In genomic region chr20:53655909-53656652, GRCh38 we compare ENCODE assay signal across 10 cellular contexts.
DNase-seq lines count a peak whose midpoint lies in the region; ATAC-seq and TF ChIP-seq lines count a peak whose summit lies in the region.
"Had no signal": no experiment of that assay in that cellular context is flagged by ENCODE, and none has a peak within 500 bp of the region (broad histone marks: within the 10 kb centered on the region; RNA-seq: fewer than 3 reads in every experiment).

No MANE protein-coding gene starts in this region.

- DNase-seq in CD8-positive, alpha-beta T cell: no peak
- DNase-seq in IMR-90 (peak; percentile 65), brain microvascular endothelial cell (no peak), SW 1271 (lab: John Stamatoyannopoulos, UW) (no peak)
- DNase-seq in naive thymus-derived CD4-positive, alpha-beta T cell: no peak
- DNase-seq: effector CD4-positive, alpha-beta T cell; NCI-H1436 had no signal

- H2BK120ac ChIP-seq in IMR-90 (ENCODE audit: low read depth, low read length): peak overlapping the region; percentile 92

- BruUV-seq in IMR-90 (replicated peaks; lab: Mats Ljungman, UMichigan): no TSS peak

- peak overlapping the region; percentile 80 for H3K23ac ChIP-seq in IMR-90 (ENCODE audit: low read depth, low read length)

- ATAC-seq in CD8-positive, alpha-beta T cell: no peak
- ATAC-seq in IMR-90 (ENCODE audit: low read depth) (peak; percentile 44), HG02840 (IDR thresholded peaks at IDR 0.05; ENCODE audit: low FRiP score, unreplicated experiment) (no peak), HG02798 (IDR thresholded peaks at IDR 0.05; ENCODE audit: poor library complexity, unreplicated experiment) (no peak), GM21447 (IDR thresholded peaks at IDR 0.05; ENCODE audit: unreplicated experiment) (no peak)
- ATAC-seq in naive thymus-derived CD4-positive, alpha-beta T cell: no peak

- peaks cover 73% of the 10 kb centered on the region for H3K4me1 Mint-ChIP-seq in CD8-positive, alpha-beta T cell (ENCODE audit: low read depth)
- peaks cover 39 to 81% (median 68%) of the 10 kb centered on the region in 7 donors for H3K4me1 Mint-ChIP-seq in naive thymus-derived CD4-positive, alpha-beta T cell

- dilution Hi-C loops in IMR-90 (cut with HindIII; ENCODE audit: low sequenced_read_pairs, unreplicated experiment): no loop called here

- no peaks in the 10 kb centered on the region for H4K20me1 ChIP-seq in IMR-90 (ENCODE audit: insufficient read depth, low read length)

- H3K4me2 ChIP-seq in IMR-90 (ENCODE audit: low read depth, low read length): peak overlapping the region; percentile 48

- H3K27me3 Mint-ChIP-seq in CD8-positive, alpha-beta T cell (ENCODE audit: low read depth): no peaks in the 10 kb centered on the region
- no peaks in the 10 kb centered on the region for H3K27me3 Mint-ChIP-seq in naive thymus-derived CD4-positive, alpha-beta T cell

- H3K9ac ChIP-seq in IMR-90 (ENCODE audit: low read depth, low read length): no peak overlapping the region

- H4K8ac ChIP-seq in IMR-90 (ENCODE audit: low read depth in 2 of 2, low read length in 2 of 2): peak overlapping the region; percentile 24 to 65; a peak in 3 of 4 replicates

- peak overlapping the region; percentile 11 for H3K4me3 Mint-ChIP-seq in CD8-positive, alpha-beta T cell
- H3K4me3 Mint-ChIP-seq in naive thymus-derived CD4-positive, alpha-beta T cell: peak overlapping the region in 7 of 10 donors; percentile 8 to 66 (median 45)

- H3K27me3 ChIP-seq in CD8-positive, alpha-beta T cell (ENCODE audit: insufficient read depth, low read length): no peaks in the 10 kb centered on the region
- H3K27me3 ChIP-seq in IMR-90 (ENCODE audit: control insufficient read depth, insufficient read depth, low read length) (no peaks in the 10 kb centered on the region), brain microvascular endothelial cell (replicated peaks) (no peaks in the 10 kb centered on the region)
- H3K27me3 ChIP-seq in naive thymus-derived CD4-positive, alpha-beta T cell (ENCODE audit: control insufficient read depth in 2 of 2, insufficient read depth in 2 of 2, low read length in 2 of 2): no peaks in the 10 kb centered on the region

- H3K9me3 Mint-ChIP-seq in CD8-positive, alpha-beta T cell: no peaks in the 10 kb centered on the region
- no peaks in the 10 kb centered on the region for H3K9me3 Mint-ChIP-seq in naive thymus-derived CD4-positive, alpha-beta T cell

- TF ChIP-seq POLR2A in IMR-90 (IDR thresholded peaks at IDR 0.05; ENCODE audit: low read depth, low read length): no peak

- peak overlapping the region; percentile 57; the same call in 1 of the 2 replicates for H3K56ac ChIP-seq in IMR-90 (ENCODE audit: extremely low read depth, insufficient read depth, low read length)

- H3K4me3 ChIP-seq in CD8-positive, alpha-beta T cell (ENCODE audit: low read depth, low read length): no peak overlapping the region
- H3K4me3 ChIP-seq in IMR-90 (ENCODE audit: insufficient read depth, low read depth, low read length) (no peak overlapping the region), brain microvascular endothelial cell (ENCODE audit: low read depth, low read length) (no peak overlapping the region)
- H3K4me3 ChIP-seq in naive thymus-derived CD4-positive, alpha-beta T cell (ENCODE audit: low read length): no peak overlapping the region

- peak overlapping the region; percentile 73 for H3K27ac Mint-ChIP-seq in CD8-positive, alpha-beta T cell
- H3K27ac Mint-ChIP-seq in naive thymus-derived CD4-positive, alpha-beta T cell: peak overlapping the region; percentile 48 to 95 (median 86)

- POLR2A ChIA-PET in CD8-positive, alpha-beta T cell (lab: Charles Lee): no interaction called here
- POLR2A ChIA-PET in IMR-90 (lab: Charles Lee; ENCODE audit: unreplicated experiment): no interaction called here
- POLR2A ChIA-PET in naive thymus-derived CD4-positive, alpha-beta T cell (lab: Charles Lee): interaction anchor here (0.7 to 11.1 kb wide), 6 partner anchors 10 to 74 kb away, joined by 3 to 125 read pairs (median 4); no protein-coding TSS in a partner anchor

- H3K79me1 ChIP-seq in IMR-90 (ENCODE audit: low read depth in 1 of 2, low read length in 2 of 2): no peaks in the 10 kb centered on the region

- peaks cover 65% of the 10 kb centered on the region for H3K4me1 ChIP-seq in CD8-positive, alpha-beta T cell (ENCODE audit: insufficient read depth, low read length)
- peaks cover 29% of the 10 kb centered on the region for H3K4me1 ChIP-seq in IMR-90 (ENCODE audit: control insufficient read depth, insufficient read depth, low read length)
- peaks cover 29 to 37% of the 10 kb centered on the region in 2 donors for H3K4me1 ChIP-seq in naive thymus-derived CD4-positive, alpha-beta T cell (ENCODE audit: control insufficient read depth in 2 of 2, insufficient read depth in 2 of 2, low read length in 2 of 2)

- H3K27ac ChIP-seq in CD8-positive, alpha-beta T cell (ENCODE audit: low read depth, low read length): no peak overlapping the region
- H3K27ac ChIP-seq in IMR-90 (ENCODE audit: insufficient read depth, low read length) (peak overlapping the region; percentile 50; the same call in 1 of the 2 replicates), brain microvascular endothelial cell (peak overlapping the region; percentile 59)
- peak overlapping the region; percentile 56 for H3K27ac ChIP-seq in naive thymus-derived CD4-positive, alpha-beta T cell (ENCODE audit: low read depth, low read length)

- peak overlapping the region; percentile 54; the same call in 1 of the 2 replicates for H2AK5ac ChIP-seq in IMR-90 (ENCODE audit: low read depth, low read length)

- H2BK20ac ChIP-seq in IMR-90 (ENCODE audit: low read depth, low read length): peak overlapping the region; percentile 94

- H3K4ac ChIP-seq in IMR-90 (ENCODE audit: low read depth, low read length): peak overlapping the region; percentile 71

- peak overlapping the region; percentile 51 for H3K18ac ChIP-seq in IMR-90 (ENCODE audit: low read depth, low read length)

- H4K5ac ChIP-seq in IMR-90 (ENCODE audit: low read depth, low read length): peak overlapping the region; percentile 60; the same call in 1 of the 2 replicates

- H3K9me3 ChIP-seq in CD8-positive, alpha-beta T cell (ENCODE audit: low read length): no peaks in the 10 kb centered on the region
- H3K9me3 ChIP-seq in IMR-90 (ENCODE audit: control insufficient read depth, insufficient read depth, low read length): no peaks in the 10 kb centered on the region
- H3K9me3 ChIP-seq in naive thymus-derived CD4-positive, alpha-beta T cell (ENCODE audit: control insufficient read depth in 2 of 3, low read length in 3 of 3): no peaks in the 10 kb centered on the region

- H3K36me3 Mint-ChIP-seq in CD8-positive, alpha-beta T cell: no peaks in the 10 kb centered on the region
- no peaks in the 10 kb centered on the region for H3K36me3 Mint-ChIP-seq in naive thymus-derived CD4-positive, alpha-beta T cell

- no peak overlapping the region for H2AK9ac ChIP-seq in IMR-90 (replicated peaks; ENCODE audit: low read depth, low read length, poor library complexity)

- H4K91ac ChIP-seq in IMR-90 (ENCODE audit: insufficient read depth, low read depth, low read length): peak overlapping the region; percentile 57

- TF ChIP-seq CTCF in CD8-positive, alpha-beta T cell (IDR thresholded peaks at IDR 0.05): no peak
- TF ChIP-seq CTCF in IMR-90 (conservative IDR thresholded peaks at IDR 0.05; ENCODE audit: low read depth, low read length) (no peak), brain microvascular endothelial cell (IDR thresholded peaks at IDR 0.05; ENCODE audit: low read depth, low read length, missing control alignments) (no peak)

- H2BK15ac ChIP-seq in IMR-90 (ENCODE audit: low read depth, low read length): peak overlapping the region; percentile 66

- in situ Hi-C loops in IMR-90 (cut with MboI; ENCODE audit: low sequenced_read_pairs): no loop called here
- in situ Hi-C loops in brain microvascular endothelial cell (cut with HindIII; ENCODE audit: low pct_ligation_motif_present, low sequenced_read_pairs): no loop called here

- peak overlapping the region; percentile 50 for H3K14ac ChIP-seq in IMR-90 (replicated peaks; ENCODE audit: low read depth, low read length)

- no peak overlapping the region for H2AFZ ChIP-seq in IMR-90 (replicated peaks; ENCODE audit: low read length, poor library complexity)

- intact Hi-C loops in CD8-positive, alpha-beta T cell (cut with DNase I, micrococcal nuclease): loop anchor here (5.0 kb wide), 5 partner anchors 44 to 261 kb away; no protein-coding TSS in a partner anchor
- intact Hi-C loops in IMR-90 (cut with micrococcal nuclease): loop anchor here (1.0 to 5.0 kb wide), 3 partner anchors 39 to 261 kb away; no protein-coding TSS in a partner anchor
- intact Hi-C loops in naive thymus-derived CD4-positive, alpha-beta T cell (cut with micrococcal nuclease): loop anchor here (5.0 to 10.0 kb wide), 3 partner anchors 34 to 1251 kb away; no protein-coding TSS in a partner anchor

- H3K9me1 ChIP-seq in IMR-90 (ENCODE audit: insufficient read depth, low read length): peaks cover 3% of the 10 kb centered on the region; the same call in 1 of the 2 replicates

- peak overlapping the region; percentile 84 for H2BK5ac ChIP-seq in IMR-90 (ENCODE audit: low read depth, low read length, poor library complexity, severe bottlenecking)

- no CpG with 5 or more reads among the region's 6 CpGs for WGBS in IMR-90 (ENCODE audit: extremely low coverage in 2 of 2, insufficient read length in 1 of 2), 2 experiments

- no peaks in the 10 kb centered on the region for H3K36me3 ChIP-seq in CD8-positive, alpha-beta T cell (ENCODE audit: insufficient read depth, low read length)
- no peaks in the 10 kb centered on the region for H3K36me3 ChIP-seq in IMR-90 (ENCODE audit: control insufficient read depth, insufficient read depth, low read length)
- H3K36me3 ChIP-seq in brain microvascular endothelial cell (replicated peaks): no peaks in the 10 kb centered on the region
- no peaks in the 10 kb centered on the region for H3K36me3 ChIP-seq in naive thymus-derived CD4-positive, alpha-beta T cell (ENCODE audit: control insufficient read depth in 2 of 3, insufficient read depth in 3 of 3, low read length in 3 of 3)

- CTCF ChIA-PET in CD8-positive, alpha-beta T cell (lab: Charles Lee): no interaction called here
- CTCF ChIA-PET in IMR-90 (lab: Yijun Ruan, JAX): no interaction called here
- CTCF ChIA-PET in naive thymus-derived CD4-positive, alpha-beta T cell (lab: Charles Lee): interaction anchor here (0.6 kb wide), 2 partner anchors 14 to 55 kb away, joined by 3 read pairs; no protein-coding TSS in a partner anchor

- TF ChIP-seq RAD21 in IMR-90 (IDR thresholded peaks at IDR 0.05; ENCODE audit: low read length): no peak

TF ChIP-seq in IMR-90, 13 proteins besides CTCF, POLR2A, EP300 and RAD21 (continues in another document):
- TF ChIP-seq MAZ (IDR thresholded peaks at IDR 0.05; ENCODE audit: borderline replicate concordance, low read depth, low read length) (no peak), MAFK (IDR thresholded peaks at IDR 0.05; ENCODE audit: low read depth, low read length) (no peak), RCOR1 (IDR thresholded peaks at IDR 0.05; ENCODE audit: insufficient replicate concordance, low read length) (no peak), SMC3 (IDR thresholded peaks at IDR 0.05; ENCODE audit: low read depth, low read length) (no peak), BHLHE40 (IDR thresholded peaks at IDR 0.05; ENCODE audit: low read depth, low read length) (no peak)
